Comparison of ENCODE assay signal across 8 cellular contexts in the genomic region with DNA sequence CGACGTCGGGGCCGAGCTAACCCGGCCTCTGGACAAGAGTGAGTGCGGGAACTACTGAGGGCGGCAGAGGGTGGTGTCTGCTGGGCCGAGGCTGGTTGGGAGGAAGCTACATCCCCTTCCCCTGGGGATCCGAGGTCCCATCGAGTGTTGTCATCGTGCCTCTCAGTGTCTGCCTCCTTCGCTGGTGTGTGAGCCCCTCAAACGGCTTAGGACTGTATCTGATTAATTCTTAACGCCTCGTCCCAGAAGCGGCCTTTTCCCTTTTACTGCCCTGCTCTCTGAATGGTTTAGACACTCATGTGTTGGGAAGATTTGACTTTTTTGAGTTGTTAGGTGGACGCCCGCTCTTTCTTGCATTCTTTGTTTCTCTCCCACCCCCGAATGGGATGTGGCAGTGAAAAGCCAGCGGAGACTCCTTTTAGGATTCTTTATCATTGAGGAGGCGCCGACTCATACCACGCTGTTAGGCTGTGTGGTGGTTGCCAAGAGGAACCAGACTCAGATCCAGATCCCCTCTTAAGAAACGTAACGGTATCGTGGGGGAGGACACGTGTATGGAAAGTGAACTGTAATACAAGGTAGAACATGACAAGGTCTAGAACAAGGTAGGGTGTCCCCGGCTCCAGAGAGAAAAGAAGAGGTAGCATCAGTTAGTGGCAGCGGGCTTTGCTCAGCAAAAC. TPM values are rescaled to one million over a fixed set of nuclear protein-coding genes. Genes with fewer than 3 reads are reported as not detected.
DNase-seq lines count a peak whose midpoint lies in the region; ATAC-seq, FAIRE-seq and TF ChIP-seq lines count a peak whose summit lies in the region.

No MANE protein-coding gene starts in this region.

- WGBS in hepatocyte (ENCODE audit: low lambda C conversion rate, missing lambda C conversion rate): 6% methylated on average over 29 of the region's 29 CpGs
- 1 to 3% (median 1%) methylated on average over 28 to 29 of the region's 29 CpGs for WGBS in small intestine, 3 donors

- peaks cover 52% of the 10 kb centered on the region for H3K79me2 ChIP-seq in hepatocyte

- no peaks in the 10 kb centered on the region for H3K36me3 ChIP-seq in hepatocyte (replicated peaks; ENCODE audit: insufficient read depth, low read depth)
- peaks cover 0 to 3% of the 10 kb centered on the region in 2 donors for H3K36me3 ChIP-seq in small intestine (ENCODE audit: control insufficient read depth in 2 of 2, insufficient read depth in 2 of 2, low read length in 2 of 2)

- peak overlapping the region; percentile 72 for H3K4me2 ChIP-seq in hepatocyte

- peaks cover 4% of the 10 kb centered on the region for H3K36me3 Mint-ChIP-seq in activated naive CD4-positive, alpha-beta T cell treated with anti-CD3 and anti-CD28 coated beads, Interleukin-2, amount 50 U/mL, for 24 hours

- DNase-seq in NCI-H1436 treated with DMSO at 0.1 percent for 48 hours (lab: John Stamatoyannopoulos, UW) (peak; percentile 4), NCI-H1436 (lab: John Stamatoyannopoulos, UW) (no peak), Kasumi-1 (lab: John Stamatoyannopoulos, UW) (peak; percentile 36 to 39), hepatocyte (ENCODE audit: low spot score) (peak; percentile 49), small intestine (no peak)

- H3K27me3 Mint-ChIP-seq in activated naive CD4-positive, alpha-beta T cell treated with anti-CD3 and anti-CD28 coated beads, Interleukin-2, amount 50 U/mL, for 24 hours: no peaks in the 10 kb centered on the region

- ATAC-seq in GM21423 (IDR thresholded peaks at IDR 0.05; ENCODE audit: unreplicated experiment) (no peak), GM18520 (IDR thresholded peaks at IDR 0.05; ENCODE audit: unreplicated experiment) (no peak)

- peak overlapping the region; percentile 100 for H3K27ac Mint-ChIP-seq in activated naive CD4-positive, alpha-beta T cell treated with anti-CD3 and anti-CD28 coated beads, Interleukin-2, amount 50 U/mL, for 24 hours

- H3K4me3 ChIP-seq in hepatocyte (peak overlapping the region; percentile 54), small intestine (ENCODE audit: low read depth in 1 of 2, low read length in 2 of 2) (peak overlapping the region; percentile 89 to 97)

- no peaks in the 10 kb centered on the region for H3K9me3 Mint-ChIP-seq in activated naive CD4-positive, alpha-beta T cell treated with anti-CD3 and anti-CD28 coated beads, Interleukin-2, amount 50 U/mL, for 24 hours

- H3K9me3 ChIP-seq in hepatocyte (ENCODE audit: low read depth) (no peaks in the 10 kb centered on the region), small intestine (ENCODE audit: control insufficient read depth, low read depth) (no peaks in the 10 kb centered on the region)

- H3K9me2 ChIP-seq in hepatocyte (replicated peaks; ENCODE audit: insufficient read depth): no peaks in the 10 kb centered on the region

- H3K4me1 Mint-ChIP-seq in activated naive CD4-positive, alpha-beta T cell treated with anti-CD3 and anti-CD28 coated beads, Interleukin-2, amount 50 U/mL, for 24 hours: peaks cover 52% of the 10 kb centered on the region

- peak overlapping the region; percentile 42 for H2AFZ ChIP-seq in hepatocyte

- TF ChIP-seq CTCF in hepatocyte (IDR thresholded peaks at IDR 0.05; ENCODE audit: poor library complexity): no peak

- H3K4me1 ChIP-seq in hepatocyte (ENCODE audit: insufficient read depth) (peaks cover 9% of the 10 kb centered on the region), small intestine (ENCODE audit: control insufficient read depth in 2 of 2, insufficient read depth in 1 of 2, low read depth in 1 of 2, low read length in 1 of 2) (peaks cover 2 to 6% of the 10 kb centered on the region in 2 donors)

- H3K27ac ChIP-seq in hepatocyte (peak overlapping the region; percentile 91), small intestine (ENCODE audit: low read depth in 1 of 2, low read length in 1 of 2) (peak overlapping the region; percentile 71 to 92)

- H3K27me3 ChIP-seq in hepatocyte: no peaks in the 10 kb centered on the region
- no peaks in the 10 kb centered on the region for H3K27me3 ChIP-seq in small intestine (ENCODE audit: control insufficient read depth in 2 of 2, insufficient read depth in 2 of 2, low read length in 2 of 2)

- H4K20me1 ChIP-seq in hepatocyte (ENCODE audit: insufficient read depth, poor library complexity, severe bottlenecking): no peaks in the 10 kb centered on the region

- H3K4me3 Mint-ChIP-seq in activated naive CD4-positive, alpha-beta T cell treated with anti-CD3 and anti-CD28 coated beads, Interleukin-2, amount 50 U/mL, for 24 hours: peak overlapping the region; percentile 88

- FAIRE-seq in small intestine (lab: Jason Lieb, UNC): no peak

RNA-seq across cellular contexts. Expression of gene SUPV3L1, which starts 0.6 kb away (rescaled TPM):
- total RNA-seq in hepatocyte: 25.2 and 27.6 TPM in 2 replicates
- polyA plus RNA-seq in hepatocyte (25.9 and 27.9 TPM in 2 replicates), small intestine (10 to 100 TPM; 33.8 to 46.5 (median 38.4) TPM)

RNA-seq across cellular contexts. Expression of gene HKDC1, which starts 39.5 kb away (rescaled TPM):
- total RNA-seq in hepatocyte: 27.7 and 27.9 TPM in 2 replicates
- 19.5 and 23.6 TPM in 2 replicates for polyA plus RNA-seq in hepatocyte
- polyA plus RNA-seq in small intestine: 100 to 1,000 TPM in 1 of 3 donors, 10 to 100 TPM in 2; 45.7 to 119 (median 72.2) TPM

RNA-seq across cellular contexts. Expression of gene VPS26A, which starts 56.7 kb away (rescaled TPM):
- total RNA-seq in hepatocyte: 51.7 and 57.6 TPM in 2 replicates
- polyA plus RNA-seq in hepatocyte: 58.7 and 71.2 TPM in 2 replicates
- polyA plus RNA-seq in small intestine: 10 to 100 TPM; 34.0 to 35.9 (median 34.2) TPM

Comparison
In these comparisons a context has a peak if more than half of its experiments do, and no peak if none do; other contexts are left out.
1. DNase-seq: peak in NCI-H1436 treated with DMSO at 0.1 percent for 48 hours (single experiment), Kasumi-1 (2 of 2) and hepatocyte (single experiment); none in NCI-H1436 (single experiment) and small intestine (single experiment).